In the genomic region with DNA sequence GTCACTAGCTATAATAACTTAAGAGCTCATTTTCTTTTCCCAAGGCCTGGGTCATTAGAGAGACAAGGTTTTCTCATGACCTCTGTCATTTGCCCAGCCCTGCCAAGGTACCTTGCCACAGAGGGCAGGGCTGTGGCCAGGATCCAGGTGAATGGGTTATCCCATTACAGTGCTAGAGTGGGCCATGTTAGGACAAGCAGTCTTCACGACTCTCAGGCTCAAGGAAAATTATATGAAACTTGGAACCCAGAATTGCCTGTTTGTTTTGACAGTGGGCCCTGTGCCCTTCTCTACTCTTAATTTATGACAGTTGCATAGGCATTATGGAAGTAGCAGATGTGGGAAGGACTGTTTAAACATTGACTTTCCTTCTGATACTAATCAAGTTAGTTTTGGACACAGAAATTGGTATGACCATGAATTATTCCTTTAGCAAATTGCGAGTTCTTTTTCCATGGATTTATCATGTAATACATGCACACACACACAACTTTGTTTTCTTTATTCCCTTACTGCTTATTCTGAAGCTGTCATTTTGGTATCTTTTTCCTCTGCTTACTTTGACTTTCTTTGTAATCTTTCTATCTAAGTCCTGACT, we compare ENCODE assay signal across 11 cellular contexts. TPM values are rescaled to one million over a fixed set of nuclear protein-coding genes. Genes with fewer than 3 reads are reported as not detected.
DNase-seq lines count a peak whose midpoint lies in the region; ATAC-seq, FAIRE-seq and TF ChIP-seq lines count a peak whose summit lies in the region.
"Had no signal": no experiment of that assay in that cellular context is flagged by ENCODE, and none has a peak within 500 bp of the region (broad histone marks: within the 10 kb centered on the region; RNA-seq: fewer than 3 reads in every experiment).

No MANE protein-coding gene starts in this region.

- H3K27me3 Mint-ChIP-seq in GM23338 (ENCODE audit: insufficient read depth, low read depth, poor library complexity): no peaks in the 10 kb centered on the region

- peaks cover 11% of the 10 kb centered on the region; the same call in 2 of the 3 replicates for H3K4me1 Mint-ChIP-seq in GM23338
- H3K4me1 Mint-ChIP-seq: IgD-negative memory B cell had no signal

- H2AFZ ChIP-seq in GM23338 (no peak overlapping the region), PC-9 (no peak overlapping the region), endothelial cell of umbilical vein (ENCODE audit: low read depth, low read length) (no peak overlapping the region)

- no peaks in the 10 kb centered on the region for H4K20me1 ChIP-seq in GM23338 (replicated peaks; ENCODE audit: insufficient read depth)
- H4K20me1 ChIP-seq in PC-9 (ENCODE audit: insufficient read depth): no peaks in the 10 kb centered on the region
- no peaks in the 10 kb centered on the region for H4K20me1 ChIP-seq in endothelial cell of umbilical vein (replicated peaks; ENCODE audit: control insufficient read depth, extremely low read depth, insufficient read depth, low read length)

- H3K4me2 ChIP-seq in GM23338 (no peak overlapping the region), PC-9 (peak overlapping the region; percentile 52), endothelial cell of umbilical vein (ENCODE audit: insufficient read depth, low read length) (peak overlapping the region; percentile 80)

- H3K4me1 ChIP-seq in GM23338 (ENCODE audit: insufficient read depth): peaks cover 5% of the 10 kb centered on the region; the same call in 1 of the 2 replicates
- H3K4me1 ChIP-seq in PC-9 (replicated peaks; ENCODE audit: insufficient read depth): peaks cover 63% of the 10 kb centered on the region
- peaks cover 62% of the 10 kb centered on the region for H3K4me1 ChIP-seq in endothelial cell of umbilical vein (ENCODE audit: control insufficient read depth, extremely low read depth, insufficient read depth, low read length)
- H3K4me1 ChIP-seq in prostate gland (replicated peaks): peaks cover 3% of the 10 kb centered on the region

- dilution Hi-C loops in endothelial cell of umbilical vein (cut with MboI; ENCODE audit: extremely low pct_ligation_motif_present, low sequenced_read_pairs): no loop called here

- no peak for DNase-seq in GM23338 (ENCODE audit: low spot score)
- no peak for DNase-seq in PC-9
- peak; percentile 82 for DNase-seq in endothelial cell of umbilical vein (ENCODE audit: low read depth, low spot score)
- DNase-seq in prostate gland (ENCODE audit: low spot score): no peak
- DNase-seq in UCSD-AML1 (lab: John Stamatoyannopoulos, UW; ENCODE audit: unreplicated experiment): no peak
- DNase-seq in left cardiac atrium: no peak
- no peak for DNase-seq in cerebellar nuclear complex (lab: John Stamatoyannopoulos, UW)
- DNase-seq in effector CD8-positive, alpha-beta T cell (lab: John Stamatoyannopoulos, UW): no peak
- DNase-seq: activated CD4-positive, alpha-beta T cell treated with anti-CD3 and anti-CD28 coated beads, Interleukin-2, amount 50 U/mL, for 4 hours had no signal

- no peaks in the 10 kb centered on the region for H3K36me3 Mint-ChIP-seq in GM23338 (ENCODE audit: low read depth)
- H3K36me3 Mint-ChIP-seq: IgD-negative memory B cell had no signal

- ATAC-seq in GM23338 (no peak), left cardiac atrium (no peak)
- ATAC-seq: Right ventricle myocardium inferior had no signal

- TF ChIP-seq POLR2A in endothelial cell of umbilical vein (IDR thresholded peaks at IDR 0.05; ENCODE audit: low read depth, low read length) (no peak), prostate gland (IDR thresholded peaks at IDR 0.05) (no peak)

- H3K9me2 ChIP-seq in GM23338 (ENCODE audit: insufficient read depth) (no peaks in the 10 kb centered on the region), PC-9 (ENCODE audit: insufficient read depth) (no peaks in the 10 kb centered on the region)

- H3K9me3 ChIP-seq in PC-9 (ENCODE audit: insufficient read depth, low read depth) (0 out of 2 replicates have a peak, but pooled peaks cover 4% of the 10 kb centered on the region), endothelial cell of umbilical vein (replicated peaks; ENCODE audit: control insufficient read depth, insufficient read depth, low read length) (no peaks in the 10 kb centered on the region), prostate gland (no peaks in the 10 kb centered on the region)

- no peaks in the 10 kb centered on the region for H3K9me3 Mint-ChIP-seq in GM23338
- H3K9me3 Mint-ChIP-seq: IgD-negative memory B cell had no signal

- no peaks in the 10 kb centered on the region for H3K36me3 ChIP-seq in GM23338 (ENCODE audit: insufficient read depth)
- H3K36me3 ChIP-seq in PC-9 (ENCODE audit: low read depth): peaks cover 18% of the 10 kb centered on the region
- H3K36me3 ChIP-seq in endothelial cell of umbilical vein (ENCODE audit: control insufficient read depth in 2 of 2, extremely low read depth in 1 of 2, insufficient read depth in 2 of 2, low read length in 2 of 2): no peaks in the 10 kb centered on the region
- no peaks in the 10 kb centered on the region for H3K36me3 ChIP-seq in prostate gland

- intact Hi-C loops in PC-9 (cut with micrococcal nuclease; ENCODE audit: unreplicated experiment) (loop anchor here (1.0 kb wide), 1 partner anchor 43 kb away; no protein-coding TSS in a partner anchor), endothelial cell of umbilical vein (cut with micrococcal nuclease) (loop anchor here (1.0 to 2.0 kb wide), 2 partner anchors 26 to 83 kb away; no protein-coding TSS in a partner anchor), prostate gland (cut with DNase I) (no loop called here), left cardiac atrium (cut with DNase I) (no loop called here)

- CTCF ChIA-PET in PC-9 (lab: Charles Lee): interaction anchor here (0.5 kb wide), 1 partner anchor 113 kb away, joined by 3 read pairs; no protein-coding TSS in a partner anchor
- CTCF ChIA-PET in endothelial cell of umbilical vein (lab: Charles Lee): interaction anchor here (1.1 to 4.1 kb wide), 4 partner anchors 14 to 82 kb away, joined by 4 to 24 read pairs (median 5); no protein-coding TSS in a partner anchor

- BruUV-seq in PC-9 (replicated peaks; lab: Mats Ljungman, UMichigan) (no TSS peak), endothelial cell of umbilical vein (replicated peaks; lab: Mats Ljungman, UMichigan) (no TSS peak)

- peak overlapping the region; percentile 39; the same call in 1 of the 2 replicates for H3K27ac Mint-ChIP-seq in GM23338
- H3K27ac Mint-ChIP-seq: IgD-negative memory B cell had no signal

- H3K4me3 ChIP-seq in GM23338: no peak overlapping the region
- no peak overlapping the region; the same call in 1 of the 2 replicates for H3K4me3 ChIP-seq in PC-9
- H3K4me3 ChIP-seq in endothelial cell of umbilical vein (replicated peaks in 1 of 3; ENCODE audit: insufficient read depth in 1 of 3, low read depth in 1 of 3, low read length in 3 of 3): no peak overlapping the region
- H3K4me3 ChIP-seq in prostate gland: no peak overlapping the region

- H3K79me2 ChIP-seq in GM23338 (replicated peaks; ENCODE audit: insufficient read depth) (no peaks in the 10 kb centered on the region), PC-9 (ENCODE audit: low read depth) (peaks cover 25% of the 10 kb centered on the region), endothelial cell of umbilical vein (ENCODE audit: control insufficient read depth, insufficient read depth, low read length) (peaks cover 48% of the 10 kb centered on the region)

- 15% methylated on average over 2 of the region's 2 CpGs for WGBS in prostate gland

- no peak for TF ChIP-seq CTCF in GM23338 (conservative IDR thresholded peaks at IDR 0.05; ENCODE audit: low read depth in 2 of 2)
- no peak for TF ChIP-seq CTCF in PC-9 (conservative IDR thresholded peaks at IDR 0.05)
- no peak for TF ChIP-seq CTCF in endothelial cell of umbilical vein (IDR thresholded peaks at IDR 0.05; ENCODE audit: extremely low read depth in 1 of 2, insufficient read depth in 1 of 2, low read depth in 1 of 2, low read length in 2 of 2)
- TF ChIP-seq CTCF in prostate gland (IDR thresholded peaks at IDR 0.05): no peak

- no peaks in the 10 kb centered on the region for H3K27me3 ChIP-seq in GM23338 (ENCODE audit: insufficient read depth)
- H3K27me3 ChIP-seq in PC-9 (ENCODE audit: insufficient read depth, low read depth): no peaks in the 10 kb centered on the region
- H3K27me3 ChIP-seq in endothelial cell of umbilical vein (ENCODE audit: control insufficient read depth in 2 of 2, insufficient read depth in 2 of 2, low read length in 2 of 2): no peaks in the 10 kb centered on the region
- no peaks in the 10 kb centered on the region for H3K27me3 ChIP-seq in prostate gland (replicated peaks; ENCODE audit: insufficient read depth)

- POLR2A ChIA-PET in PC-9 (lab: Charles Lee; ENCODE audit: unreplicated experiment) (interaction anchor here (0.6 to 1.1 kb wide), 3 partner anchors 44 to 223 kb away, joined by 4 to 5 read pairs (median 4); no protein-coding TSS in a partner anchor), endothelial cell of umbilical vein (lab: Charles Lee) (no interaction called here)

- H3F3A ChIP-seq in GM23338 (replicated peaks; ENCODE audit: low read depth) (no peaks in the 10 kb centered on the region), PC-9 (ENCODE audit: insufficient read depth, low read depth) (peaks cover 42% of the 10 kb centered on the region)

- H3K27ac ChIP-seq in GM23338 (ENCODE audit: low read depth) (no peak overlapping the region), PC-9 (peak overlapping the region; percentile 90), endothelial cell of umbilical vein (ENCODE audit: insufficient read depth, low read depth, low read length) (peak overlapping the region; percentile 92), prostate gland (peak overlapping the region; percentile 27 to 46)

- no peak overlapping the region for H3K4me3 Mint-ChIP-seq in GM23338
- H3K4me3 Mint-ChIP-seq: IgD-negative memory B cell had no signal

- FAIRE-seq in endothelial cell of umbilical vein (lab: Jason Lieb, UNC): no peak

- no peaks in the 10 kb centered on the region for H3K9me1 ChIP-seq in endothelial cell of umbilical vein (replicated peaks; ENCODE audit: control insufficient read depth, extremely low read depth, insufficient read depth, low read length)

- H3K9ac ChIP-seq in endothelial cell of umbilical vein (replicated peaks; ENCODE audit: extremely low read depth, insufficient read depth, low read length): peak overlapping the region; percentile 73

RNA-seq across cellular contexts. Expression of gene ITGA2, which starts 41.8 kb away (rescaled TPM):
- total RNA-seq in GM23338 (2014; rRNA removed; shearing (Covaris generic)): 6.2 and 7.1 TPM in 2 replicates
- polyA plus RNA-seq in GM23338 (2016; fragmentation: Nextera tagmentation; extraction: Ambion mirVana) (1.9 and 2.6 TPM in 2 replicates), endothelial cell of umbilical vein (8.9 and 11.2 TPM in 2 replicates)
- total RNA-seq in PC-9 (2021) (24.7 and 35.8 TPM in 2 replicates), endothelial cell of umbilical vein (53.2 and 62.3 TPM in 2 replicates), prostate gland (10 to 100 TPM in 1 of 2 donors, 1 to 10 TPM in 1; 6.4 to 21.5 TPM), left cardiac atrium (1 to 10 TPM in 1 of 2 donors, under 1 TPM in 1; 0.88 to 3.8 TPM)
- polyA plus RNA-seq in endothelial cell of umbilical vein (2011; cell fraction: cytosol; rRNA removed): 12.5 and 13.0 TPM in 2 replicates
- polyA plus RNA-seq in endothelial cell of umbilical vein (2011; cell fraction: nucleus; rRNA removed): 19.5 and 23.9 TPM in 2 replicates
- polyA plus RNA-seq in endothelial cell of umbilical vein (2012): 36.8 and 58.4 TPM in 2 replicates
- 48.2 and 48.9 TPM in 2 replicates for polyA minus RNA-seq in endothelial cell of umbilical vein
- 8.8 TPM for polyA minus RNA-seq in endothelial cell of umbilical vein (2011; cell fraction: cytosol; rRNA and poly(A)+ RNA removed)
- polyA minus RNA-seq in endothelial cell of umbilical vein (2011; cell fraction: nucleus; rRNA and poly(A)+ RNA removed): 32.6 and 52.9 TPM in 2 replicates
- polyA plus RNA-seq: IgD-negative memory B cell had no signal

Comparison
In these comparisons a context has a peak if more than half of its experiments do, and no peak if none do; other contexts are left out.
1. intact Hi-C loops: an anchor here in PC-9 (1.0 kb wide) and endothelial cell of umbilical vein (1.0 to 2.0 kb wide); none called in prostate gland and left cardiac atrium.